ENCODE assay signal across 19 cellular contexts in genomic region chr3:48477959-48478480, GRCh38. TPM values are rescaled to one million over a fixed set of nuclear protein-coding genes. Genes with fewer than 3 reads are reported as not detected.
DNase-seq lines count a peak whose midpoint lies in the region; ATAC-seq, FAIRE-seq and TF ChIP-seq lines count a peak whose summit lies in the region.
"Had no signal": no experiment of that assay in that cellular context is flagged by ENCODE, and none has a peak within 500 bp of the region (broad histone marks: within the 10 kb centered on the region; RNA-seq: fewer than 3 reads in every experiment).

No MANE protein-coding gene starts in this region.

- TF ChIP-seq EP300 in tibial nerve (IDR thresholded peaks at IDR 0.05), result no peak

- peaks cover 57 to 65% (median 57%) of the 10 kb centered on the region in 3 donors for H3K4me1 Mint-ChIP-seq in T-cell

- ATAC-seq in T-cell (replicated peaks in 1 of 4), result no peak
- ATAC-seq in sciatic nerve, result no peak
- ATAC-seq in SK-N-SH treated with all-trans-retinoic acid at 6 μM for 48 hours, result no peak
- ATAC-seq: body of pancreas had no signal

- no peaks in the 10 kb centered on the region for H3K27me3 ChIP-seq in left ventricle myocardium inferior (ENCODE audit: low read depth)
- H3K27me3 ChIP-seq in tibial nerve, result no peaks in the 10 kb centered on the region
- H3K27me3 ChIP-seq: body of pancreas, dorsolateral prefrontal cortex, uterus had no signal

- H3K27me3 Mint-ChIP-seq in T-cell, result no peaks in the 10 kb centered on the region

- DNase-seq in left ventricle myocardium inferior (no peak), cardiac septum (ENCODE audit: low spot score) (no peak), T-cell (no peak), kidney (peak; percentile 54), sciatic nerve (ENCODE audit: low spot score) (no peak), DMS 273 (lab: John Stamatoyannopoulos, UW; ENCODE audit: unreplicated experiment) (no peak), tibial nerve (ENCODE audit: low spot score in 2 of 2) (no peak)
- DNase-seq: activated CD8-positive, alpha-beta memory T cell treated with anti-CD3 and anti-CD28 coated beads, Interleukin-2, amount 50 U/mL, for 48 hours; body of pancreas; dorsolateral prefrontal cortex; EL; NCI-H2081; NCI-H774; SHP77; uterus had no signal

- POLR2A ChIA-PET in T-cell (lab: Charles Lee), result interaction anchor here in 1 of 2 donors (0.5 kb wide), 1 partner anchor 17 kb away, joined by 3 read pairs; no protein-coding TSS in a partner anchor

- H3K4me1 ChIP-seq in left ventricle myocardium inferior (peaks cover 35% of the 10 kb centered on the region), kidney (ENCODE audit: control insufficient read depth in 1 of 2, insufficient read depth in 1 of 2, low read depth in 1 of 2, low read length in 2 of 2) (peaks cover 0 to 4% of the 10 kb centered on the region in 2 donors), tibial nerve (peaks cover 0 to 10% (median 0%) of the 10 kb centered on the region in 4 donors)
- H3K4me1 ChIP-seq: parathyroid adenoma, uterus had no signal

- CTCF ChIA-PET in T-cell (lab: Charles Lee), result interaction anchor here in 1 of 2 donors (3.6 kb wide), 1 partner anchor 42 kb away, joined by 12 read pairs; no protein-coding TSS in a partner anchor

- TF ChIP-seq CTCF in left ventricle myocardium inferior (IDR thresholded peaks at IDR 0.05; ENCODE audit: borderline replicate concordance) (no peak), kidney (IDR thresholded peaks at IDR 0.05; ENCODE audit: borderline replicate concordance, extremely low read depth, insufficient read depth) (no peak), tibial nerve (IDR thresholded peaks at IDR 0.05) (no peak)

- H3K36me3 Mint-ChIP-seq in T-cell, result peaks cover 6% of the 10 kb centered on the region

- TF ChIP-seq POLR2A in tibial nerve (IDR thresholded peaks at IDR 0.05), result no peak

- H3K9me3 ChIP-seq in left ventricle myocardium inferior (replicated peaks) (no peaks in the 10 kb centered on the region), kidney (ENCODE audit: control insufficient read depth in 1 of 2, low read length in 2 of 2) (no peaks in the 10 kb centered on the region), tibial nerve (no peaks in the 10 kb centered on the region)
- H3K9me3 ChIP-seq: body of pancreas, uterus had no signal

- peak overlapping the region; percentile 72 for H3K27ac ChIP-seq in left ventricle myocardium inferior (replicated peaks)
- H3K27ac ChIP-seq in kidney (ENCODE audit: low read depth in 2 of 2, low read length in 2 of 2), result no peak overlapping the region
- H3K27ac ChIP-seq in tibial nerve, result peak overlapping the region in 1 of 4 donors; percentile 62
- H3K27ac ChIP-seq: body of pancreas, parathyroid adenoma, uterus had no signal

- H3K36me3 ChIP-seq in left ventricle myocardium inferior, result no peaks in the 10 kb centered on the region
- H3K36me3 ChIP-seq in kidney (ENCODE audit: control insufficient read depth in 1 of 2, insufficient read depth in 2 of 2, low read length in 2 of 2), result no peaks in the 10 kb centered on the region
- H3K36me3 ChIP-seq in tibial nerve, result peaks cover 0 to 32% (median 0%) of the 10 kb centered on the region in 3 donors
- H3K36me3 ChIP-seq: uterus had no signal

- no peaks in the 10 kb centered on the region for H3K9me3 Mint-ChIP-seq in T-cell
- H3K9me3 Mint-ChIP-seq: mesothelial cell of epicardium had no signal

- peak overlapping the region; percentile 98 for H3K27ac Mint-ChIP-seq in T-cell
- H3K27ac Mint-ChIP-seq: mesothelial cell of epicardium had no signal

- 68 to 73% methylated on average over 5 to 7 of the region's 8 CpGs for WGBS in tibial nerve, 2 donors

- no peak overlapping the region for H3K9ac ChIP-seq in kidney (ENCODE audit: low read length in 2 of 2)
- H3K9ac ChIP-seq: parathyroid adenoma had no signal

- intact Hi-C loops in left ventricle myocardium inferior (cut with micrococcal nuclease) (no loop called here), cardiac septum (cut with DNase I) (no loop called here), kidney (cut with DNase I) (no loop called here), sciatic nerve (cut with DNase I) (no loop called here)

- H3K4me3 ChIP-seq in left ventricle myocardium inferior (no peak overlapping the region), kidney (ENCODE audit: low read length in 2 of 2) (no peak overlapping the region), tibial nerve (no peak overlapping the region)
- H3K4me3 ChIP-seq: body of pancreas, dorsolateral prefrontal cortex, uterus had no signal

- no peak for FAIRE-seq in kidney (lab: Jason Lieb, UNC)
- FAIRE-seq: TTC549 had no signal

- peak overlapping the region; percentile 77 to 83 (median 82) for H3K4me3 Mint-ChIP-seq in T-cell
- H3K4me3 Mint-ChIP-seq: mesothelial cell of epicardium had no signal

TF ChIP-seq in SK-N-SH treated with all-trans-retinoic acid at 6 μM for 48 hours, 23 proteins besides CTCF, POLR2A, EP300 and RAD21 (continues in another document):
- TF ChIP-seq, protein P1, sequence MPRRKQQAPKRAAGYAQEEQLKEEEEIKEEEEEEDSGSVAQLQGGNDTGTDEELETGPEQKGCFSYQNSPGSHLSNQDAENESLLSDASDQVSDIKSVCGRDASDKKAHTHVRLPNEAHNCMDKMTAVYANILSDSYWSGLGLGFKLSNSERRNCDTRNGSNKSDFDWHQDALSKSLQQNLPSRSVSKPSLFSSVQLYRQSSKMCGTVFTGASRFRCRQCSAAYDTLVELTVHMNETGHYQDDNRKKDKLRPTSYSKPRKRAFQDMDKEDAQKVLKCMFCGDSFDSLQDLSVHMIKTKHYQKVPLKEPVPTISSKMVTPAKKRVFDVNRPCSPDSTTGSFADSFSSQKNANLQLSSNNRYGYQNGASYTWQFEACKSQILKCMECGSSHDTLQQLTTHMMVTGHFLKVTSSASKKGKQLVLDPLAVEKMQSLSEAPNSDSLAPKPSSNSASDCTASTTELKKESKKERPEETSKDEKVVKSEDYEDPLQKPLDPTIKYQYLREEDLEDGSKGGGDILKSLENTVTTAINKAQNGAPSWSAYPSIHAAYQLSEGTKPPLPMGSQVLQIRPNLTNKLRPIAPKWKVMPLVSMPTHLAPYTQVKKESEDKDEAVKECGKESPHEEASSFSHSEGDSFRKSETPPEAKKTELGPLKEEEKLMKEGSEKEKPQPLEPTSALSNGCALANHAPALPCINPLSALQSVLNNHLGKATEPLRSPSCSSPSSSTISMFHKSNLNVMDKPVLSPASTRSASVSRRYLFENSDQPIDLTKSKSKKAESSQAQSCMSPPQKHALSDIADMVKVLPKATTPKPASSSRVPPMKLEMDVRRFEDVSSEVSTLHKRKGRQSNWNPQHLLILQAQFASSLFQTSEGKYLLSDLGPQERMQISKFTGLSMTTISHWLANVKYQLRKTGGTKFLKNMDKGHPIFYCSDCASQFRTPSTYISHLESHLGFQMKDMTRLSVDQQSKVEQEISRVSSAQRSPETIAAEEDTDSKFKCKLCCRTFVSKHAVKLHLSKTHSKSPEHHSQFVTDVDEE (CRISPR knock-in tag; IDR thresholded peaks at IDR 0.05), result no peak
- TF ChIP-seq ZNF70 (CRISPR knock-in tag; IDR thresholded peaks at IDR 0.05) (no peak), OSR1 (CRISPR knock-in tag; IDR thresholded peaks at IDR 0.05) (no peak), GLIS3 (CRISPR knock-in tag; IDR thresholded peaks at IDR 0.05) (no peak), TCF4 (CRISPR knock-in tag; IDR thresholded peaks at IDR 0.05; ENCODE audit: borderline replicate concordance) (no peak), CSDC2 (CRISPR knock-in tag; IDR thresholded peaks at IDR 0.05) (no peak), SNAI2 (CRISPR knock-in tag; IDR thresholded peaks at IDR 0.05) (no peak), CSRNP3 (CRISPR knock-in tag; IDR thresholded peaks at IDR 0.05) (no peak)

RNA-seq across cellular contexts. Expression of gene SHISA5, which starts 26.0 kb away (rescaled TPM):
- total RNA-seq in left ventricle myocardium inferior, result 47.3 TPM
- 47.8 TPM for total RNA-seq in cardiac septum
- total RNA-seq in T-cell, result 100 to 1,000 TPM; 156 to 258 (median 217) TPM
- total RNA-seq in kidney, result 214 TPM
- polyA plus RNA-seq in kidney (ENCODE audit: insufficient read depth, low read depth, low replicate concordance), result 157 TPM
- total RNA-seq in sciatic nerve, result 138 TPM
- 100 to 1,000 TPM in 2 of 4 donors, 10 to 100 TPM in 2; 78.4 to 145 (median 93.9) TPM for total RNA-seq in tibial nerve

RNA-seq across cellular contexts. Expression of gene ATRIP, which starts 31.5 kb away (rescaled TPM):
- total RNA-seq in left ventricle myocardium inferior, result 4.3 TPM
- total RNA-seq in cardiac septum, result 4.1 TPM
- 10 to 100 TPM in 3 of 5 donors, 1 to 10 TPM in 2; 7.8 to 14.9 (median 12.8) TPM for total RNA-seq in T-cell
- total RNA-seq in kidney, result 6.7 TPM
- polyA plus RNA-seq in kidney (ENCODE audit: insufficient read depth, low read depth, low replicate concordance), result 5.4 TPM
- total RNA-seq in sciatic nerve, result 7.5 TPM
- 10 to 100 TPM in 2 of 4 donors, 1 to 10 TPM in 2; 7.5 to 10.5 (median 9.3) TPM for total RNA-seq in tibial nerve

RNA-seq across cellular contexts. Expression of gene TMA7, which starts 38.0 kb away (rescaled TPM):
- total RNA-seq in left ventricle myocardium inferior (258 TPM), cardiac septum (192 TPM), T-cell (100 to 1,000 TPM; 216 to 245 (median 229) TPM), kidney (195 TPM), sciatic nerve (154 TPM), tibial nerve (100 to 1,000 TPM; 212 to 380 (median 291) TPM)
- 631 TPM for polyA plus RNA-seq in kidney (ENCODE audit: insufficient read depth, low read depth, low replicate concordance)

RNA-seq across cellular contexts. Expression of gene CCDC51, which starts 38.1 kb away (rescaled TPM):
- total RNA-seq in left ventricle myocardium inferior (13.9 TPM), cardiac septum (8.9 TPM), T-cell (1 to 10 TPM; 5.0 to 7.9 (median 6.4) TPM), kidney (13.8 TPM), sciatic nerve (10.6 TPM), tibial nerve (10 to 100 TPM; 23.4 to 33.3 (median 29.2) TPM)
- 32.8 TPM for polyA plus RNA-seq in kidney (ENCODE audit: insufficient read depth, low read depth, low replicate concordance)

RNA-seq across cellular contexts. Expression of gene PLXNB1, which starts 48.1 kb away (rescaled TPM):
- total RNA-seq in left ventricle myocardium inferior (42.6 TPM), cardiac septum (43.4 TPM), T-cell (1 to 10 TPM; 2.5 to 6.9 (median 5.9) TPM), kidney (224 TPM), sciatic nerve (121 TPM), tibial nerve (100 to 1,000 TPM; 216 to 379 (median 339) TPM)
- 101 TPM for polyA plus RNA-seq in kidney (ENCODE audit: insufficient read depth, low read depth, low replicate concordance)
